1 cellular context compared by ENCODE assay signal in genomic region chr17:35732806-35733136, GRCh38.
TF ChIP-seq lines count a peak whose summit lies in the region.

No MANE protein-coding gene starts in this region.

TF ChIP-seq in neural cell, 6 proteins besides CTCF, POLR2A, EP300 and RAD21 (continued from another document):
- no peak for TF ChIP-seq EZH2 (IDR thresholded peaks at IDR 0.05; ENCODE audit: borderline replicate concordance, insufficient read depth, low read length, poor library complexity, severe bottlenecking)
- no peak for TF ChIP-seq MXI1 (conservative IDR thresholded peaks at IDR 0.05; ENCODE audit: poor library complexity, severe bottlenecking)
